ENCODE assay signal across 1 cellular context in genomic region chr2:9753276-9753600, GRCh38.
A peak's percentile ranks its signal among the peaks of the same experiment; 100 is the strongest.
TF ChIP-seq lines count a peak whose summit lies in the region.

No MANE protein-coding gene starts in this region.

TF ChIP-seq in K562, 482 proteins besides CTCF, POLR2A, EP300 and RAD21 (continued from another document and continues in another):
- TF ChIP-seq ZNF407 (IDR thresholded peaks at IDR 0.05; ENCODE audit: low read depth) (no peak), ZNF79 (CRISPR knock-in tag; IDR thresholded peaks at IDR 0.05; ENCODE audit: low read depth) (no peak), EP400 (IDR thresholded peaks at IDR 0.05) (no peak), GATAD2B (IDR thresholded peaks at IDR 0.05; ENCODE audit: borderline replicate concordance) (no peak), RNF2 (IDR thresholded peaks at IDR 0.05) (peak; percentile 58; the same call in 1 of the 2 replicates), DEAF1 (CRISPR knock-in tag; IDR thresholded peaks at IDR 0.05) (0 out of 2 replicates have a peak, but pooled peaks have one; percentile 16), ZBTB2 (IDR thresholded peaks at IDR 0.05) (peak; percentile 35; the same call in 1 of the 2 replicates), RUNX1 (IDR thresholded peaks at IDR 0.05; ENCODE audit: low read depth) (no peak), SLC30A9 (CRISPR knock-in tag; IDR thresholded peaks at IDR 0.05) (no peak), MBD1 (CRISPR knock-in tag; IDR thresholded peaks at IDR 0.05) (no peak), ZFP1 (CRISPR knock-in tag; IDR thresholded peaks at IDR 0.05) (no peak), IRF9 (tag; IDR thresholded peaks at IDR 0.05) (no peak), MECOM (CRISPR knock-in tag; IDR thresholded peaks at IDR 0.05) (no peak), ZNF780A (CRISPR knock-in tag; IDR thresholded peaks at IDR 0.05) (no peak), SRF (CRISPR knock-in tag; IDR thresholded peaks at IDR 0.05) (no peak), CLOCK (CRISPR knock-in tag; IDR thresholded peaks at IDR 0.05; ENCODE audit: borderline replicate concordance) (no peak), YBX1 (IDR thresholded peaks at IDR 0.05) (no peak), ERF (CRISPR knock-in tag; IDR thresholded peaks at IDR 0.05) (no peak), SPI1 (IDR thresholded peaks at IDR 0.05; ENCODE audit: borderline replicate concordance, low read depth, low read length) (peak; percentile 94), BDP1 (IDR thresholded peaks at IDR 0.05; ENCODE audit: insufficient read depth, insufficient read length) (no peak), RBM17 (IDR thresholded peaks at IDR 0.05; ENCODE audit: borderline replicate concordance, low read depth, low read length) (no peak), BCL6 (CRISPR knock-in tag; IDR thresholded peaks at IDR 0.05) (no peak), MXD1 (CRISPR knock-in tag; IDR thresholded peaks at IDR 0.05; ENCODE audit: borderline replicate concordance, poor library complexity, severe bottlenecking) (no peak), ZNF639 (CRISPR knock-in tag; conservative IDR thresholded peaks at IDR 0.05 in 1 of 2, IDR thresholded peaks at IDR 0.05 in 1 of 2) (no peak), ZNF274 (IDR thresholded peaks at IDR 0.05; ENCODE audit: borderline replicate concordance, low read depth, low read length) (no peak), SMAD2 (IDR thresholded peaks at IDR 0.05; ENCODE audit: low read depth, low read length) (no peak), THRB (CRISPR knock-in tag; conservative IDR thresholded peaks at IDR 0.05) (peak; percentile 76; the same call in 1 of the 2 replicates), ZBED1 (IDR thresholded peaks at IDR 0.05) (peak; percentile 78; the same call in 1 of the 2 replicates), KLF6 (CRISPR knock-in tag; IDR thresholded peaks at IDR 0.05; ENCODE audit: borderline replicate concordance) (no peak), PTRF (tag; IDR thresholded peaks at IDR 0.05) (no peak), MTA2 (IDR thresholded peaks at IDR 0.05; ENCODE audit: low read depth) (peak; percentile 64; the same call in 1 of the 2 replicates), PHB2 (IDR thresholded peaks at IDR 0.05; ENCODE audit: low read depth) (peak; percentile 10; the same call in 1 of the 2 replicates), U2AF2 (optimal IDR thresholded peaks at IDR 0.05; ENCODE audit: low read depth, low read length) (no peak)
